21 cellular contexts compared by ENCODE assay signal in genomic region chr1:226541231-226541630, GRCh38. TPM values are rescaled to one million over a fixed set of nuclear protein-coding genes. Genes with fewer than 3 reads are reported as not detected.
"Had no signal": no experiment of that assay in that cellular context is flagged by ENCODE, and none has a peak within 500 bp of the region (broad histone marks: within the 10 kb centered on the region; RNA-seq: fewer than 3 reads in every experiment).

No MANE protein-coding gene starts in this region.

- H3K4me3 ChIP-seq: dorsolateral prefrontal cortex, gastroesophageal sphincter, hepatocyte, lower lobe of right lung, pancreas, stomach, thyroid gland, vagina had no signal

- H3K9me3 ChIP-seq: gastroesophageal sphincter, heart left ventricle, lower lobe of right lung, pancreas, stomach, thyroid gland, vagina had no signal

- ATAC-seq: esophagus mucosa; gastroesophageal sphincter; heart left ventricle; left ventricle myocardium superior; lower lobe of right lung; natural killer cell; sciatic nerve; stimulated activated effector memory CD8-positive, alpha-beta T cell treated with anti-CD3 and anti-CD28 coated beads, Interleukin-12 subunit alpha, Interleukin-12 subunit beta, amount 100 ng/mL, for 72 hours had no signal

- H3K27me3 ChIP-seq: dorsolateral prefrontal cortex, gastroesophageal sphincter, heart left ventricle, pancreas, stomach, thyroid gland, vagina had no signal

- DNase-seq: dorsolateral prefrontal cortex; effector CD4-positive, alpha-beta T cell; kidney glomerular epithelial cell; lower lobe of right lung; natural killer cell; occipital lobe; stimulated activated CD4-positive, alpha-beta T cell treated with anti-CD3 and anti-CD28 coated beads, Interleukin-2, amount 100 ng/mL, for 24 hours; stimulated activated CD4-positive, alpha-beta T cell treated with anti-CD3 and anti-CD28 coated beads, Interleukin-4, amount 100 ng/mL, for 24 hours; stimulated activated naive CD4-positive, alpha-beta T cell treated with Interleukin-2 at 50 U/mL for 16 hours; trophoblast cell had no signal

- H3K36me3 ChIP-seq: gastroesophageal sphincter, heart left ventricle, lower lobe of right lung, pancreas, stomach, thyroid gland, vagina had no signal

- H3K27ac ChIP-seq: dorsolateral prefrontal cortex, gastroesophageal sphincter, hepatocyte, lower lobe of right lung, thyroid gland, vagina had no signal

RNA-seq across cellular contexts. Expression of gene STUM, which starts 7.3 kb away (rescaled TPM):
- total RNA-seq: natural killer cell had no signal
- polyA plus RNA-seq: hepatocyte had no signal
